ENCODE assay signal across 8 cellular contexts in the genomic region with DNA sequence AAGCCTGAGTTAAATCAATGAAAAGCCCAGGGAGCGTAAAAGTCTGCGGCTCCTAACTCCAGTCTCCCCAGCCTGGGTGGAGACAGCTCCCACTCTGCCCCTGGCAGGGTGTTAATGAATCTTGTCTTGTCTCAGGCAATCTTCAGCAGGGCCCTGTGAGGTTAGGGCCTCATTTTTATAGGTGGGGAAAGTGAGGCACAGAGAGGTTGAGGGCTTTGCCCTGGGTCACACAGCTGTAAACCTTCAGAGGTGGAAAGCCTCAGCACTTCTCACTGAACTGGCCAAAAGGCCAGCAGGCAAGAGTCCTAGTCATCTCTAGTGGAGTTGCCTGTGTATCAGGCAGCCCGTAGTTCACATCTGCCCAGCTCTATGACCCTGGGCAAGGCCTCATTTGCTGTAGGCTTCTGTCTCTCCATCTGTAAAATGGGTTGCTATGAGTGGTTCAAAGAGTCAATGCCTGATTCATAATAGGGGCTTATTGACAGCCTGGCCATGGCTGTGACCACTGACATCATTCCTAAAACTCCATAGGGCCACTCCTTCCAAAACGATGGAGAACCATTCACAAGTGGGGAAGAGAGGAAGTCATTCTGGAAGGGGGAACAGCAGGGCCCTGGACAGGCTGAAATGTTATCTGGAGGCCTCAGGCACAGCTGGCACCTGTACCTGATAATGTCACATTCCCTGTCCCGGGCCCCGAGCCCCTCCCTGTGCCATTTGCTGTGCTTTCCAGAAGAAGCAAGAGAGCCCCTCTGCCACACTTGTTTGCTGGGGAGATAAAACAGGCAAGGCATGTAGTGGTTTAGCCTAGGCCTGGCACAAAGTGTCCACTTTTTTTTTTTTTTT. TPM values are rescaled to one million over a fixed set of nuclear protein-coding genes. Genes with fewer than 3 reads are reported as not detected.
DNase-seq lines count a peak whose midpoint lies in the region; ATAC-seq and TF ChIP-seq lines count a peak whose summit lies in the region.

No MANE protein-coding gene starts in this region.

- H3K4me3 ChIP-seq in Caco-2 (ENCODE audit: low read depth, low read length): peak overlapping the region; percentile 50
- peak overlapping the region; percentile 62 for H3K4me3 ChIP-seq in fibroblast of the aortic adventitia (ENCODE audit: low read depth, low read length)

- H3K36me3 Mint-ChIP-seq in Caco-2 (ENCODE audit: insufficient read depth, unreplicated experiment): no peaks in the 10 kb centered on the region
- H3K36me3 Mint-ChIP-seq in T-cell: peaks cover 3% of the 10 kb centered on the region
- H3K36me3 Mint-ChIP-seq in progenitor cell of endocrine pancreas (ENCODE audit: insufficient read depth): no peaks in the 10 kb centered on the region

- no peaks in the 10 kb centered on the region for H3K9me3 ChIP-seq in Caco-2

- CTCF ChIA-PET in Caco-2 (lab: Charles Lee) (no interaction called here), T-cell (lab: Charles Lee) (no interaction called here)

- H3K4me1 ChIP-seq in Caco-2: peaks cover 11% of the 10 kb centered on the region; the same call in 1 of the 2 replicates

- ATAC-seq in T-cell (replicated peaks in 1 of 4): no peak
- ATAC-seq in HG03520 (IDR thresholded peaks at IDR 0.05; ENCODE audit: unreplicated experiment): no peak
- no peak for ATAC-seq in omental fat pad (ENCODE audit: low FRiP score)
- no peak for ATAC-seq in GM19351 (IDR thresholded peaks at IDR 0.05; ENCODE audit: unreplicated experiment)

- H3K9me3 Mint-ChIP-seq in Caco-2 (ENCODE audit: unreplicated experiment) (no peaks in the 10 kb centered on the region), T-cell (no peaks in the 10 kb centered on the region), progenitor cell of endocrine pancreas (ENCODE audit: low read depth) (no peaks in the 10 kb centered on the region)

- no peak for DNase-seq in Caco-2
- peak in 1 of 34 experiments; percentile 16 for DNase-seq in T-cell
- DNase-seq in fibroblast of the aortic adventitia (ENCODE audit: low read depth): no peak
- DNase-seq in progenitor cell of endocrine pancreas (ENCODE audit: low spot score, unreplicated experiment): no peak
- DNase-seq in stimulated activated CD4-positive, alpha-beta T cell treated with anti-CD3 and anti-CD28 coated beads, Interleukin-4, amount 100 ng/mL, for 1 hour: no peak
- DNase-seq in omental fat pad (ENCODE audit: low spot score): no peak

- POLR2A ChIA-PET in Caco-2 (lab: Charles Lee): no interaction called here
- POLR2A ChIA-PET in T-cell (lab: Charles Lee): interaction anchor here (0.6 to 0.7 kb wide), 2 partner anchors 186 to 676 kb away, joined by 3 to 11 read pairs; no protein-coding TSS in a partner anchor

- no peaks in the 10 kb centered on the region for H3K4me1 Mint-ChIP-seq in Caco-2 (ENCODE audit: low read depth, unreplicated experiment)
- peaks cover 51 to 71% (median 65%) of the 10 kb centered on the region in 3 donors for H3K4me1 Mint-ChIP-seq in T-cell
- H3K4me1 Mint-ChIP-seq in progenitor cell of endocrine pancreas (ENCODE audit: low read depth): peaks cover 11% of the 10 kb centered on the region

- intact Hi-C loops in Caco-2 (cut with micrococcal nuclease; ENCODE audit: unreplicated experiment): no loop called here

- H3K27me3 Mint-ChIP-seq in Caco-2 (ENCODE audit: insufficient read depth, unreplicated experiment) (no peaks in the 10 kb centered on the region), T-cell (no peaks in the 10 kb centered on the region), progenitor cell of endocrine pancreas (peaks cover 22% of the 10 kb centered on the region)

- no peak for TF ChIP-seq CTCF in Caco-2 (IDR thresholded peaks at IDR 0.05; ENCODE audit: insufficient read depth in 1 of 2, low read depth in 1 of 2, low read length in 1 of 2, severe bottlenecking in 1 of 2, unreplicated experiment in 1 of 2)
- no peak for TF ChIP-seq CTCF in fibroblast of the aortic adventitia (IDR thresholded peaks at IDR 0.05; ENCODE audit: insufficient read depth, low read length)
- TF ChIP-seq CTCF in progenitor cell of endocrine pancreas (IDR thresholded peaks at IDR 0.05; ENCODE audit: unreplicated experiment): no peak
- no peak for TF ChIP-seq CTCF in omental fat pad (IDR thresholded peaks at IDR 0.05)

- no peaks in the 10 kb centered on the region for H3K36me3 ChIP-seq in Caco-2 (ENCODE audit: control insufficient read depth, insufficient read depth, low read length)

- H3K4me3 Mint-ChIP-seq in Caco-2 (ENCODE audit: unreplicated experiment): peak overlapping the region; percentile 71
- H3K4me3 Mint-ChIP-seq in T-cell: peak overlapping the region; percentile 78 to 87 (median 83)
- peak overlapping the region; percentile 80 for H3K4me3 Mint-ChIP-seq in progenitor cell of endocrine pancreas (ENCODE audit: low read depth)

- H3K27me3 ChIP-seq in Caco-2 (replicated peaks; ENCODE audit: control insufficient read depth, insufficient read depth, low read length): no peaks in the 10 kb centered on the region

- H3K27ac Mint-ChIP-seq in Caco-2 (ENCODE audit: unreplicated experiment): no peak overlapping the region
- peak overlapping the region; percentile 98 to 99 for H3K27ac Mint-ChIP-seq in T-cell
- H3K27ac Mint-ChIP-seq in progenitor cell of endocrine pancreas: peak overlapping the region; percentile 97

- BruUV-seq in Caco-2 (replicated peaks; lab: Mats Ljungman, UMichigan): no TSS peak

RNA-seq across cellular contexts. Expression of a gene that starts 6.0 kb away (rescaled TPM):
- 4.4 and 5.2 TPM in 2 replicates for total RNA-seq in Caco-2 (2022)
- total RNA-seq in T-cell: 100 to 1,000 TPM in 3 of 5 donors, 10 to 100 TPM in 2; 67.4 to 160 (median 149) TPM
- total RNA-seq in fibroblast of the aortic adventitia (ENCODE audit: low replicate concordance): 8.0 and 30.3 TPM in 2 replicates
- 6.0 and 7.7 TPM in 2 replicates for total RNA-seq in progenitor cell of endocrine pancreas
- total RNA-seq in omental fat pad: 10 to 100 TPM; 22.6 to 74.9 (median 30.8) TPM

RNA-seq across cellular contexts. Expression of a gene that starts 49.4 kb away (rescaled TPM):
- not detected in 2 replicates for total RNA-seq in Caco-2 (2022)
- total RNA-seq in T-cell: 1 to 10 TPM; 1.1 to 6.9 (median 6.1) TPM
- total RNA-seq in fibroblast of the aortic adventitia (ENCODE audit: low replicate concordance): 0.45 TPM in 1 of 2 replicates, not detected in the other
- not detected in 2 replicates for total RNA-seq in progenitor cell of endocrine pancreas
- total RNA-seq in omental fat pad: under 1 TPM in 2 of 4 donors, not detected in 2; 0.63 to 0.95 TPM
